In genomic region chr1:173862769-173863223, GRCh38 we compare ENCODE assay signal across 9 cellular contexts. TPM values are rescaled to one million over a fixed set of nuclear protein-coding genes. Genes with fewer than 3 reads are reported as not detected.
DNase-seq lines count a peak whose midpoint lies in the region; ATAC-seq and TF ChIP-seq lines count a peak whose summit lies in the region.
"Had no signal": no experiment of that assay in that cellular context is flagged by ENCODE, and none has a peak within 500 bp of the region (broad histone marks: within the 10 kb centered on the region; RNA-seq: fewer than 3 reads in every experiment).

No MANE protein-coding gene starts in this region.

- H3K27me3 Mint-ChIP-seq in GM23338 (ENCODE audit: insufficient read depth, low read depth, poor library complexity) = peaks cover 59% of the 10 kb centered on the region

- CTCF ChIA-PET in OCI-LY7 (lab: Charles Lee; ENCODE audit: unreplicated experiment) = no interaction called here

- H2AFZ ChIP-seq in GM23338 (no peak overlapping the region), OCI-LY7 (ENCODE audit: low read length) (no peak overlapping the region)

- TF ChIP-seq CTCF in GM23338 (conservative IDR thresholded peaks at IDR 0.05; ENCODE audit: low read depth in 2 of 2) (no peak), OCI-LY7 (conservative IDR thresholded peaks at IDR 0.05; ENCODE audit: low read length) (no peak), foreskin fibroblast (IDR thresholded peaks at IDR 0.05; ENCODE audit: low read depth, low read length) (no peak)

- DNase-seq in GM23338 (ENCODE audit: low spot score) = peak; percentile 58
- DNase-seq in OCI-LY7 (ENCODE audit: low spot score) = peak; percentile 22
- DNase-seq in foreskin fibroblast = peak; percentile 45 to 77
- DNase-seq in SW480 (ENCODE audit: low spot score) = no peak
- DNase-seq in left lobe of liver (ENCODE audit: low spot score) = no peak
- DNase-seq: NCI-H1048, ovary had no signal

- H3K27me3 ChIP-seq in GM23338 (ENCODE audit: insufficient read depth) = no peaks in the 10 kb centered on the region
- H3K27me3 ChIP-seq: ovary, SJSA1 had no signal

- intact Hi-C loops in OCI-LY7 (cut with micrococcal nuclease; ENCODE audit: unreplicated experiment) = no loop called here

- peaks cover 64% of the 10 kb centered on the region for H3F3A ChIP-seq in GM23338 (replicated peaks; ENCODE audit: low read depth)

- no peak overlapping the region for H3K4me2 ChIP-seq in GM23338
- peak overlapping the region; percentile 93 for H3K4me2 ChIP-seq in OCI-LY7 (ENCODE audit: low read length)

- H3K27ac ChIP-seq in GM23338 (ENCODE audit: low read depth) (peak overlapping the region; percentile 96), OCI-LY7 (ENCODE audit: low read depth, low read length, poor library complexity, severe bottlenecking) (peak overlapping the region; percentile 91)
- H3K27ac ChIP-seq: ovary, SJSA1 had no signal

- no TSS peak for BruUV-seq in OCI-LY7 (replicated peaks; lab: Mats Ljungman, UMichigan)

- peaks cover 24% of the 10 kb centered on the region for H3K4me1 ChIP-seq in GM23338 (ENCODE audit: insufficient read depth)
- peaks cover 40% of the 10 kb centered on the region for H3K4me1 ChIP-seq in OCI-LY7 (ENCODE audit: insufficient read depth, low read length, poor library complexity, severe bottlenecking)

- no peaks in the 10 kb centered on the region for H3K9me3 ChIP-seq in OCI-LY7 (ENCODE audit: low read length)
- H3K9me3 ChIP-seq: ovary, SJSA1 had no signal

- H4K20me1 ChIP-seq in GM23338 (replicated peaks; ENCODE audit: insufficient read depth) = peaks cover 16% of the 10 kb centered on the region
- peaks cover 41% of the 10 kb centered on the region for H4K20me1 ChIP-seq in OCI-LY7 (ENCODE audit: insufficient read depth, low read length)

- H3K9me2 ChIP-seq in GM23338 (ENCODE audit: insufficient read depth) = no peaks in the 10 kb centered on the region
- no peaks in the 10 kb centered on the region for H3K9me2 ChIP-seq in OCI-LY7 (ENCODE audit: insufficient read depth, low read length)

- H3K4me3 ChIP-seq in GM23338 = no peak overlapping the region
- peak overlapping the region; percentile 98 for H3K4me3 ChIP-seq in OCI-LY7 (ENCODE audit: low read depth, low read length, poor library complexity, severe bottlenecking)
- no peak overlapping the region for H3K4me3 ChIP-seq in foreskin fibroblast (ENCODE audit: low read depth in 1 of 2, low read length in 2 of 2)
- H3K4me3 ChIP-seq: ovary, SJSA1 had no signal

- POLR2A ChIA-PET in OCI-LY7 (lab: Charles Lee) = interaction anchor here (0.6 to 1.0 kb wide), 2 partner anchors 34 to 190 kb away, joined by 3 to 5 read pairs; no protein-coding TSS in a partner anchor

- H3K79me2 ChIP-seq in GM23338 (replicated peaks; ENCODE audit: insufficient read depth) (peaks cover 32% of the 10 kb centered on the region), OCI-LY7 (ENCODE audit: insufficient read depth, low read depth, low read length) (peaks cover 45% of the 10 kb centered on the region)

- peak overlapping the region; percentile 38; the same call in 2 of the 3 replicates for H3K4me3 Mint-ChIP-seq in GM23338

- peaks cover 22% of the 10 kb centered on the region for H3K4me1 Mint-ChIP-seq in GM23338

- ATAC-seq in GM23338 (peak; percentile 5), HG03045 (IDR thresholded peaks at IDR 0.05; ENCODE audit: unreplicated experiment) (no peak), left lobe of liver (no peak)

- H3K9me3 Mint-ChIP-seq in GM23338 = peaks cover 11% of the 10 kb centered on the region; the same call in 2 of the 3 replicates

- peak overlapping the region; percentile 89 for H3K27ac Mint-ChIP-seq in GM23338

- H3K36me3 Mint-ChIP-seq in GM23338 (ENCODE audit: low read depth) = peaks cover 81% of the 10 kb centered on the region

- H3K36me3 ChIP-seq in GM23338 (ENCODE audit: insufficient read depth) (peaks cover 45% of the 10 kb centered on the region), OCI-LY7 (ENCODE audit: insufficient read depth, low read length) (peaks cover 90% of the 10 kb centered on the region)
- H3K36me3 ChIP-seq: ovary had no signal

TF ChIP-seq in GM23338, 12 proteins besides CTCF, POLR2A, EP300 and RAD21 (continues in another document):
- no peak for TF ChIP-seq ETS1 (IDR thresholded peaks at IDR 0.05)
- TF ChIP-seq POLR2AphosphoS5 (IDR thresholded peaks at IDR 0.05; ENCODE audit: low read depth) = peak; percentile 87
- no peak for TF ChIP-seq CREB1 (CRISPR knock-in tag; IDR thresholded peaks at IDR 0.05; ENCODE audit: low read depth)

RNA-seq across cellular contexts. Expression of gene GAS5, which starts 5.0 kb away (rescaled TPM):
- total RNA-seq in GM23338 (2014; rRNA removed; shearing (Covaris generic)) = 979 and 1,111 TPM in 2 replicates
- polyA plus RNA-seq in GM23338 (2016; fragmentation: Nextera tagmentation; extraction: Ambion mirVana) = 992 and 1,077 TPM in 2 replicates
- 899 and 1,026 TPM in 2 replicates for total RNA-seq in OCI-LY7 (2014; rRNA removed; shearing (Covaris generic))
- 901 and 987 TPM in 2 replicates for total RNA-seq in OCI-LY7 (2022)
- 52.0 TPM for total RNA-seq in left lobe of liver

RNA-seq across cellular contexts. Expression of gene ZBTB37, which starts 5.4 kb away (rescaled TPM):
- 15.2 and 15.8 TPM in 2 replicates for total RNA-seq in GM23338 (2014; rRNA removed; shearing (Covaris generic))
- 1.4 and 2.7 TPM in 2 replicates for polyA plus RNA-seq in GM23338 (2016; fragmentation: Nextera tagmentation; extraction: Ambion mirVana)
- total RNA-seq in OCI-LY7 (2014; rRNA removed; shearing (Covaris generic)) = 10.9 TPM in 2 replicates
- 23.7 and 23.9 TPM in 2 replicates for total RNA-seq in OCI-LY7 (2022)
- 4.7 TPM for total RNA-seq in left lobe of liver

RNA-seq across cellular contexts. Expression of gene CENPL, which starts 38.1 kb away (rescaled TPM):
- 23.5 and 40.7 TPM in 2 replicates for total RNA-seq in GM23338 (2014; rRNA removed; shearing (Covaris generic))
- 8.8 and 13.6 TPM in 2 replicates for polyA plus RNA-seq in GM23338 (2016; fragmentation: Nextera tagmentation; extraction: Ambion mirVana)
- total RNA-seq in OCI-LY7 (2014; rRNA removed; shearing (Covaris generic)) = 25.4 and 47.0 TPM in 2 replicates
- 36.1 and 39.3 TPM in 2 replicates for total RNA-seq in OCI-LY7 (2022)
- 1.1 TPM for total RNA-seq in left lobe of liver

RNA-seq across cellular contexts. Expression of gene DARS2, which starts 38.3 kb away (rescaled TPM):
- 41.1 and 49.9 TPM in 2 replicates for total RNA-seq in GM23338 (2014; rRNA removed; shearing (Covaris generic))
- 17.0 and 18.1 TPM in 2 replicates for polyA plus RNA-seq in GM23338 (2016; fragmentation: Nextera tagmentation; extraction: Ambion mirVana)
- 42.4 and 45.6 TPM in 2 replicates for total RNA-seq in OCI-LY7 (2014; rRNA removed; shearing (Covaris generic))
- total RNA-seq in OCI-LY7 (2022) (70.8 and 74.8 TPM in 2 replicates), left lobe of liver (11.1 TPM)

RNA-seq across cellular contexts. Expression of gene SERPINC1, which starts 54.3 kb away (rescaled TPM):
- not detected in 2 replicates for total RNA-seq in GM23338 (2014; rRNA removed; shearing (Covaris generic))
- polyA plus RNA-seq in GM23338 (2016; fragmentation: Nextera tagmentation; extraction: Ambion mirVana) = not detected in 2 replicates
- total RNA-seq in OCI-LY7 (2014; rRNA removed; shearing (Covaris generic)) = not detected in 2 replicates
- total RNA-seq in OCI-LY7 (2022) = not detected in 2 replicates
- total RNA-seq in left lobe of liver = 2,515 TPM

Comparison
In these comparisons a context has a peak if more than half of its experiments do, and no peak if none do; other contexts are left out.
1. DNase-seq: peak in GM23338 (single experiment), OCI-LY7 (single experiment) and foreskin fibroblast (2 of 2); none in SW480 (single experiment) and left lobe of liver (single experiment).
2. RNA of gene GAS5, which starts 5.0 kb away (total RNA-seq): 899 to 1,026 TPM in OCI-LY7 and 979 to 1,111 TPM in GM23338; 52.0 TPM in left lobe of liver (single experiment); every median in the first group is over 10 times any median in the second.
3. RNA of gene CENPL, which starts 38.1 kb away (total RNA-seq): 25.4 to 47.0 TPM in OCI-LY7 and 23.5 to 40.7 TPM in GM23338; 1.1 TPM in left lobe of liver (single experiment); every median in the first group is over 10 times any median in the second.